In genomic region chr4:13461511-13461910, GRCh38 we compare ENCODE assay signal across 26 cellular contexts.
"Had no signal": no experiment of that assay in that cellular context is flagged by ENCODE, and none has a peak within 500 bp of the region (broad histone marks: within the 10 kb centered on the region; RNA-seq: fewer than 3 reads in every experiment).

No MANE protein-coding gene starts in this region.

- ATAC-seq: gastrocnemius medialis; heart left ventricle; left colon; left ventricle myocardium superior; lower lobe of right lung; natural killer cell; sciatic nerve; stimulated activated effector memory CD8-positive, alpha-beta T cell treated with anti-CD3 and anti-CD28 coated beads, Interleukin-12 subunit alpha, Interleukin-12 subunit beta, amount 100 ng/mL, for 72 hours had no signal

- H3K27me3 ChIP-seq: colonic mucosa, esophagus muscularis mucosa, gastrocnemius medialis, heart left ventricle, hepatocyte, neutrophil, right atrium auricular region, stomach, thyroid gland, vagina had no signal

- H3K4me1 ChIP-seq: colonic mucosa, lower lobe of right lung, prostate gland, stomach, thyroid gland, vagina had no signal

- H3K36me3 ChIP-seq: colonic mucosa, gastrocnemius medialis, prostate gland, thyroid gland, vagina had no signal

- H2AFZ ChIP-seq: hepatocyte had no signal

- H3K4me2 ChIP-seq: hepatocyte, smooth muscle cell had no signal

- H3K4me3 ChIP-seq: colonic mucosa, esophagus muscularis mucosa, gastrocnemius medialis, heart left ventricle, hepatocyte, lower lobe of right lung, prostate gland, right atrium auricular region, smooth muscle cell, stomach, thyroid gland, vagina had no signal

- H3K27ac ChIP-seq: colonic mucosa, esophagus muscularis mucosa, gastrocnemius medialis, heart left ventricle, hepatocyte, lower lobe of right lung, neutrophil, prostate gland, right atrium auricular region, stomach, thyroid gland, vagina had no signal

- H3K9me3 ChIP-seq: colonic mucosa, esophagus muscularis mucosa, gastrocnemius medialis, lower lobe of right lung, neutrophil, prostate gland, stomach, thyroid gland, vagina had no signal

- DNase-seq: cerebellar nuclear complex; colonic mucosa; effector memory CD4-positive, alpha-beta T cell; foreskin fibroblast; gastrocnemius medialis; heart left ventricle; kidney glomerular epithelial cell; left colon; left ventricle myocardium superior; lower lobe of right lung; natural killer cell; stimulated activated CD4-positive, alpha-beta T cell treated with anti-CD3 and anti-CD28 coated beads, Interleukin-2, amount 100 ng/mL, for 24 hours; stimulated activated CD4-positive, alpha-beta T cell treated with anti-CD3 and anti-CD28 coated beads, Interleukin-4, amount 100 ng/mL, for 24 hours; stimulated activated naive CD4-positive, alpha-beta T cell treated with Interleukin-2 at 50 U/mL for 16 hours; stomach; thyroid gland; trophoblast cell had no signal
